22 cellular contexts compared by ENCODE assay signal in the genomic region with DNA sequence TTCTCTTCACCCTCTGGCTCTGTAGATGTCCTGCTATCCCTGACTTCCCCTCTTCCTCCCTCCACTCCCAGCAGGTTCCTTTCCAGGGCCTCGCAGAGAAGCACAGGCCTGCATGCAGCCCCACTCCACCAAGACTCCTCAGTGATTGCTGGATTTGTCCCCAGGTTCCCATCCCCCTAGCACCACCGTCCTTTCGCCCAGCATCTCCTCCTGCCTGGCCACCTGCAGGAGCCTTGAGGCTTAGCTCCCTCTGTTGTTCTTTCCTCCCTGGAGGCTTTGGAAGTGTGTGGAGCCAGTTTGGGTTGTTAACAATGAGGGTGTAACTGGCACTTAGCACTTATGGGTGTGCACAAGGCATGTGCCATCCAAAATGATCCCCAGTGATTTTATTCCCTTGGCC.
DNase-seq lines count a peak whose midpoint lies in the region; ATAC-seq and TF ChIP-seq lines count a peak whose summit lies in the region.
"Had no signal": no experiment of that assay in that cellular context is flagged by ENCODE, and none has a peak within 500 bp of the region (broad histone marks: within the 10 kb centered on the region; RNA-seq: fewer than 3 reads in every experiment).

No MANE protein-coding gene starts in this region.

- H2AFZ ChIP-seq in SK-N-SH (ENCODE audit: low read depth), result no peak overlapping the region

- POLR2A ChIA-PET in SK-N-SH (lab: Yijun Ruan, JAX), result interaction anchor here (1.2 kb wide), 1 partner anchor 51 kb away, joined by 4 read pairs; no protein-coding TSS in a partner anchor

- in situ Hi-C loops in transverse colon (cut with MboI; ENCODE audit: low pct_ligation_motif_present in 1 of 4, low pct_unique_long_range_greater_than_20kb in 1 of 4, low sequenced_read_pairs in 3 of 4), result no loop called here

- no peak overlapping the region for H3K9ac ChIP-seq in SK-N-SH

- H3K27me3 ChIP-seq in SK-N-SH (ENCODE audit: insufficient read depth) (no peaks in the 10 kb centered on the region), WERI-Rb-1 (ENCODE audit: insufficient read depth, low read depth, severe bottlenecking) (no peaks in the 10 kb centered on the region), transverse colon (no peaks in the 10 kb centered on the region)
- H3K27me3 ChIP-seq: heart right ventricle had no signal

- no peak overlapping the region for H3K4me2 ChIP-seq in SK-N-SH

- H3K9me3 ChIP-seq in SK-N-SH (no peaks in the 10 kb centered on the region), WERI-Rb-1 (ENCODE audit: severe bottlenecking) (no peaks in the 10 kb centered on the region), transverse colon (no peaks in the 10 kb centered on the region)
- H3K9me3 ChIP-seq: heart right ventricle, mucosa of descending colon, prostate gland had no signal

- H3F3A ChIP-seq in SK-N-SH (replicated peaks; ENCODE audit: insufficient read depth), result peaks cover 4% of the 10 kb centered on the region

- CTCF ChIA-PET in SK-N-SH (lab: Yijun Ruan, JAX), result interaction anchor here (1.2 kb wide), 1 partner anchor 15 kb away, joined by 3 read pairs; no protein-coding TSS in a partner anchor

- TF ChIP-seq EP300 in SK-N-SH (IDR thresholded peaks at IDR 0.05; ENCODE audit: borderline replicate concordance in 1 of 2, low read depth in 1 of 2, low read length in 1 of 2) (no peak), transverse colon (IDR thresholded peaks at IDR 0.05; ENCODE audit: low read depth) (no peak)

- H3K4me3 ChIP-seq in SK-N-SH (ENCODE audit: low read depth in 2 of 2, low read length in 1 of 2), result no peak overlapping the region
- H3K4me3 ChIP-seq in WERI-Rb-1 (ENCODE audit: low read depth, low read length), result no peak overlapping the region
- H3K4me3 ChIP-seq in transverse colon, result no peak overlapping the region
- H3K4me3 ChIP-seq: heart right ventricle, mucosa of descending colon, prostate gland had no signal

- DNase-seq in SK-N-SH (peak; percentile 33), WERI-Rb-1 (no peak), iPS-NIHi11 (ENCODE audit: low spot score) (peak; percentile 24), cardiac septum (ENCODE audit: low spot score) (no peak), transverse colon (no peak)
- DNase-seq: activated CD4-positive, alpha-beta T cell treated with anti-CD3 and anti-CD28 coated beads for 1 hour; activated naive CD4-positive, alpha-beta T cell; activated T-cell treated with anti-CD3 and anti-CD28 coated beads, Interleukin-2, amount 50 U/mL, for 24 hours; amniotic stem cell; cerebellar nuclear complex; GF-D8; heart right ventricle; mucosa of descending colon; NCI-H1930; NCI-H524 treated with DMSO at 0.1 percent for 48 hours; OCI-M1; SHP77 had no signal

- no peaks in the 10 kb centered on the region for H3K79me2 ChIP-seq in SK-N-SH (ENCODE audit: insufficient read depth)

- TF ChIP-seq CTCF in SK-N-SH (IDR thresholded peaks at IDR 0.05) (no peak), WERI-Rb-1 (IDR thresholded peaks at IDR 0.05; ENCODE audit: low read depth, low read length) (peak; percentile 39), transverse colon (IDR thresholded peaks at IDR 0.05) (no peak)

- H3K27ac ChIP-seq in SK-N-SH (ENCODE audit: low read depth in 2 of 2, low read length in 1 of 2) (peak overlapping the region in 1 of 2 experiments; percentile 64; a peak in 2 of 4 replicates), WERI-Rb-1 (no peak overlapping the region), transverse colon (no peak overlapping the region)
- H3K27ac ChIP-seq: C4-2B, epithelial cell of prostate, heart right ventricle, prostate gland had no signal

- H3K4me1 ChIP-seq in SK-N-SH (ENCODE audit: control insufficient read depth in 1 of 2, insufficient read depth in 2 of 2, low read depth in 1 of 2, low read length in 1 of 2), result peaks cover 0 to 19% of the 10 kb centered on the region in 2 experiments; a peak in 2 of 4 replicates
- H3K4me1 ChIP-seq in transverse colon, result no peaks in the 10 kb centered on the region
- H3K4me1 ChIP-seq: prostate gland had no signal

- H4K20me1 ChIP-seq in SK-N-SH (ENCODE audit: insufficient read depth), result no peaks in the 10 kb centered on the region

- WGBS in SK-N-SH (ENCODE audit: low lambda C conversion rate), result 78% methylated on average over 3 of the region's 3 CpGs
- WGBS in transverse colon (ENCODE audit: low coverage in 1 of 2), 2 donors, result 83% methylated on average over 3 of the region's 3 CpGs; no CpG with 5 or more reads in 1 of the 2 donors

- intact Hi-C loops in cardiac septum (cut with DNase I) (no loop called here), transverse colon (cut with DNase I; ENCODE audit: low total_unique reads) (no loop called here)

- H3K9me2 ChIP-seq in SK-N-SH, result no peaks in the 10 kb centered on the region

- ATAC-seq in SK-N-SH treated with all-trans-retinoic acid at 6 μM for 48 hours (no peak), HG02678 (IDR thresholded peaks at IDR 0.05; ENCODE audit: unreplicated experiment) (no peak)
- ATAC-seq: heart right ventricle, mucosa of descending colon had no signal

- TF ChIP-seq RAD21 in SK-N-SH (IDR thresholded peaks at IDR 0.05; ENCODE audit: low read length), result no peak

- H3K36me3 ChIP-seq in SK-N-SH (replicated peaks in 1 of 2; ENCODE audit: control insufficient read depth in 1 of 2, insufficient read depth in 2 of 2, low read length in 1 of 2), result no peaks in the 10 kb centered on the region
- no peaks in the 10 kb centered on the region for H3K36me3 ChIP-seq in WERI-Rb-1
- no peaks in the 10 kb centered on the region for H3K36me3 ChIP-seq in transverse colon
- H3K36me3 ChIP-seq: heart right ventricle, prostate gland had no signal

- no peak for TF ChIP-seq POLR2A in transverse colon (IDR thresholded peaks at IDR 0.05)

TF ChIP-seq in SK-N-SH, 30 proteins besides CTCF, POLR2A, EP300 and RAD21 (continues in another document):
- TF ChIP-seq TEAD4 (IDR thresholded peaks at IDR 0.05; ENCODE audit: borderline replicate concordance, insufficient read depth), result no peak
- TF ChIP-seq GATA2 (CRISPR knock-in tag; IDR thresholded peaks at IDR 0.05), result no peak
- no peak for TF ChIP-seq POLR2AphosphoS5 (IDR thresholded peaks at IDR 0.05; ENCODE audit: low read depth, low read length)
- TF ChIP-seq RXRA (IDR thresholded peaks at IDR 0.05; ENCODE audit: borderline replicate concordance, low read depth), result no peak
- TF ChIP-seq RFX5 (IDR thresholded peaks at IDR 0.05; ENCODE audit: low read length), result no peak
- TF ChIP-seq EZH2phosphoT487 (IDR thresholded peaks at IDR 0.05; ENCODE audit: borderline replicate concordance, low read depth), result no peak
- TF ChIP-seq, protein P1, sequence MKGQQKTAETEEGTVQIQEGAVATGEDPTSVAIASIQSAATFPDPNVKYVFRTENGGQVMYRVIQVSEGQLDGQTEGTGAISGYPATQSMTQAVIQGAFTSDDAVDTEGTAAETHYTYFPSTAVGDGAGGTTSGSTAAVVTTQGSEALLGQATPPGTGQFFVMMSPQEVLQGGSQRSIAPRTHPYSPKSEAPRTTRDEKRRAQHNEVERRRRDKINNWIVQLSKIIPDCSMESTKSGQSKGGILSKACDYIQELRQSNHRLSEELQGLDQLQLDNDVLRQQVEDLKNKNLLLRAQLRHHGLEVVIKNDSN (IDR thresholded peaks at IDR 0.05; ENCODE audit: borderline replicate concordance, low read depth), result no peak

TF ChIP-seq in SK-N-SH treated with all-trans-retinoic acid at 6 μM for 48 hours, 23 proteins besides CTCF, POLR2A, EP300 and RAD21 (continues in another document):
- TF ChIP-seq, protein P2, sequence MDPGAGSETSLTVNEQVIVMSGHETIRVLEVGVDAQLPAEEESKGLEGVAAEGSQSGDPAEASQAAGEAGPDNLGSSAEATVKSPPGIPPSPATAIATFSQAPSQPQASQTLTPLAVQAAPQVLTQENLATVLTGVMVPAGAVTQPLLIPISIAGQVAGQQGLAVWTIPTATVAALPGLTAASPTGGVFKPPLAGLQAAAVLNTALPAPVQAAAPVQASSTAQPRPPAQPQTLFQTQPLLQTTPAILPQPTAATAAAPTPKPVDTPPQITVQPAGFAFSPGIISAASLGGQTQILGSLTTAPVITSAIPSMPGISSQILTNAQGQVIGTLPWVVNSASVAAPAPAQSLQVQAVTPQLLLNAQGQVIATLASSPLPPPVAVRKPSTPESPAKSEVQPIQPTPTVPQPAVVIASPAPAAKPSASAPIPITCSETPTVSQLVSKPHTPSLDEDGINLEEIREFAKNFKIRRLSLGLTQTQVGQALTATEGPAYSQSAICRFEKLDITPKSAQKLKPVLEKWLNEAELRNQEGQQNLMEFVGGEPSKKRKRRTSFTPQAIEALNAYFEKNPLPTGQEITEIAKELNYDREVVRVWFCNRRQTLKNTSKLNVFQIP (CRISPR knock-in tag; IDR thresholded peaks at IDR 0.05; ENCODE audit: borderline replicate concordance, low read depth), result no peak
- TF ChIP-seq, protein P3, sequence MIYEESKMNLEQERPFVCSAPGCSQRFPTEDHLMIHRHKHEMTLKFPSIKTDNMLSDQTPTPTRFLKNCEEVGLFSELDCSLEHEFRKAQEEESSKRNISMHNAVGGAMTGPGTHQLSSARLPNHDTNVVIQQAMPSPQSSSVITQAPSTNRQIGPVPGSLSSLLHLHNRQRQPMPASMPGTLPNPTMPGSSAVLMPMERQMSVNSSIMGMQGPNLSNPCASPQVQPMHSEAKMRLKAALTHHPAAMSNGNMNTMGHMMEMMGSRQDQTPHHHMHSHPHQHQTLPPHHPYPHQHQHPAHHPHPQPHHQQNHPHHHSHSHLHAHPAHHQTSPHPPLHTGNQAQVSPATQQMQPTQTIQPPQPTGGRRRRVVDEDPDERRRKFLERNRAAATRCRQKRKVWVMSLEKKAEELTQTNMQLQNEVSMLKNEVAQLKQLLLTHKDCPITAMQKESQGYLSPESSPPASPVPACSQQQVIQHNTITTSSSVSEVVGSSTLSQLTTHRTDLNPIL (CRISPR knock-in tag; IDR thresholded peaks at IDR 0.05; ENCODE audit: low read depth), result no peak
- TF ChIP-seq ZC3H10 (CRISPR knock-in tag; IDR thresholded peaks at IDR 0.05), result no peak
- TF ChIP-seq TOX (CRISPR knock-in tag; IDR thresholded peaks at IDR 0.05; ENCODE audit: borderline replicate concordance), result no peak
- TF ChIP-seq ZFP3 (CRISPR knock-in tag; IDR thresholded peaks at IDR 0.05), result no peak
- no peak for TF ChIP-seq CSDC2 (CRISPR knock-in tag; IDR thresholded peaks at IDR 0.05)
- TF ChIP-seq PPARA (CRISPR knock-in tag; IDR thresholded peaks at IDR 0.05; ENCODE audit: borderline replicate concordance), result no peak
- TF ChIP-seq SNAI2 (CRISPR knock-in tag; IDR thresholded peaks at IDR 0.05), result no peak
- TF ChIP-seq RARB (CRISPR knock-in tag; IDR thresholded peaks at IDR 0.05), result no peak
- TF ChIP-seq ISL1 (CRISPR knock-in tag; IDR thresholded peaks at IDR 0.05), result no peak

Comparison
In these comparisons a context has a peak if more than half of its experiments do, and no peak if none do; other contexts are left out.
1. DNase-seq: peak in SK-N-SH (single experiment) and iPS-NIHi11 (single experiment); none in WERI-Rb-1 (single experiment), cardiac septum (single experiment) and transverse colon (single experiment).